Comparison of ENCODE assay signal across 32 cellular contexts in genomic region chr4:98502624-98503023, GRCh38.
"Had no signal": no experiment of that assay in that cellular context is flagged by ENCODE, and none has a peak within 500 bp of the region (broad histone marks: within the 10 kb centered on the region; RNA-seq: fewer than 3 reads in every experiment).

No MANE protein-coding gene starts in this region.

- H3K9me3 Mint-ChIP-seq: activated CD4-positive, alpha-beta memory T cell treated with anti-CD3 and anti-CD28 coated beads for 36 hours; activated CD8-positive, alpha-beta T cell treated with anti-CD3 and anti-CD28 coated beads for 36 hours; activated naive CD4-positive, alpha-beta T cell treated with anti-CD3 and anti-CD28 coated beads for 36 hours; activated T-cell treated with anti-CD3 and anti-CD28 coated beads, Interleukin-2, amount 50 U/mL, for 4 hours; T-helper 2 cell treated with Interferon-gamma antibody and Interleukin-4, amounts not matched to agents 5 μg/mL and 100 μg/mL, for 36 hours had no signal

- H3K27me3 Mint-ChIP-seq: activated B cell treated with CpG ODN at 0.5 μM for 24 hours; activated CD4-positive, alpha-beta memory T cell treated with anti-CD3 and anti-CD28 coated beads for 36 hours; activated CD4-positive, alpha-beta T cell treated with anti-CD3 and anti-CD28 coated beads, Interleukin-2, amount 10 ng/mL, durations not matched to agents 24 days and 14 days; activated CD8-positive, alpha-beta T cell treated with anti-CD3 and anti-CD28 coated beads for 36 hours; activated naive CD8-positive, alpha-beta T cell treated with anti-CD3 and anti-CD28 coated beads for 36 hours; activated T-helper 17 cell treated with anti-CD3 and anti-CD28 coated beads, Interleukin-2, amount 50 U/mL, for 72 hours had no signal

- H3K27ac Mint-ChIP-seq: activated B cell treated with CpG ODN at 0.5 μM for 24 hours; activated CD4-positive, alpha-beta memory T cell treated with anti-CD3 and anti-CD28 coated beads for 36 hours; activated CD4-positive, alpha-beta T cell treated with anti-CD3 and anti-CD28 coated beads, Interleukin-2, amount 10 ng/mL, durations not matched to agents 24 days and 14 days; activated CD8-positive, alpha-beta T cell treated with anti-CD3 and anti-CD28 coated beads for 36 hours; activated naive CD4-positive, alpha-beta T cell treated with anti-CD3 and anti-CD28 coated beads for 36 hours; activated naive CD8-positive, alpha-beta T cell treated with anti-CD3 and anti-CD28 coated beads for 36 hours; activated T-cell treated with anti-CD3 and anti-CD28 coated beads, Interleukin-2, amount 50 U/mL, for 72 hours; activated T-helper 17 cell treated with anti-CD3 and anti-CD28 coated beads, Interleukin-2, amount 50 U/mL, for 72 hours; T-helper 1 cell treated with Interleukin-12 subunit alpha and Interleukin-12 subunit beta and Interleukin-4 antibody, amounts not matched to agents 30 μg/mL and 1 μg/mL, for 36 hours; T-helper 2 cell treated with Interferon-gamma antibody and Interleukin-4, amounts not matched to agents 5 μg/mL and 100 μg/mL, for 36 hours had no signal

- ATAC-seq: activated CD8-positive, alpha-beta T cell treated with anti-CD3 and anti-CD28 coated beads for 36 hours; activated naive CD4-positive, alpha-beta T cell treated with anti-CD3 and anti-CD28 coated beads, Interleukin-2, amount 50 U/mL, for 72 hours; activated T-cell treated with anti-CD3 and anti-CD28 coated beads, Interleukin-2, amount 50 U/mL, for 4 hours; activated T-helper 17 cell treated with anti-CD3 and anti-CD28 coated beads, Interleukin-2, amount 50 U/mL, for 72 hours; body of pancreas had no signal

- H3K4me3 Mint-ChIP-seq: activated B cell treated with CpG ODN at 0.5 μM for 24 hours; activated CD4-positive, alpha-beta memory T cell treated with anti-CD3 and anti-CD28 coated beads for 36 hours; activated CD4-positive, alpha-beta T cell treated with anti-CD3 and anti-CD28 coated beads, Interleukin-2, amount 10 ng/mL, durations not matched to agents 24 days and 14 days; activated CD8-positive, alpha-beta T cell treated with anti-CD3 and anti-CD28 coated beads for 36 hours; activated naive CD4-positive, alpha-beta T cell treated with anti-CD3 and anti-CD28 coated beads for 36 hours; activated naive CD8-positive, alpha-beta T cell treated with anti-CD3 and anti-CD28 coated beads for 36 hours; activated T-cell treated with anti-CD3 and anti-CD28 coated beads, Interleukin-2, amount 50 U/mL, for 4 hours; activated T-cell treated with anti-CD3 and anti-CD28 coated beads, Interleukin-2, amount 50 U/mL, for 72 hours; activated T-helper 1 cell treated with anti-CD3 and anti-CD28 coated beads, Interleukin-12 subunit alpha, Interleukin-12 subunit beta, Interleukin-2, Interleukin-4 antibody, amounts not matched to agents 30 ng/mL and 10 ng/mL and 1 ng/mL, durations not matched to agents 14 hours and 24 hours and 36 hours; activated T-helper 17 cell treated with anti-CD3 and anti-CD28 coated beads, Interleukin-2, amount 50 U/mL, for 72 hours; T-helper 1 cell treated with Interleukin-12 subunit alpha and Interleukin-12 subunit beta and Interleukin-4 antibody, amounts not matched to agents 30 μg/mL and 1 μg/mL, for 36 hours; T-helper 2 cell treated with Interferon-gamma antibody and Interleukin-4, amounts not matched to agents 5 μg/mL and 100 μg/mL, for 36 hours had no signal

- DNase-seq: activated B cell treated with CpG ODN at 0.5 μM for 24 hours; activated CD4-positive, alpha-beta memory T cell treated with anti-CD3 and anti-CD28 coated beads for 36 hours; activated CD4-positive, alpha-beta T cell treated with anti-CD3 and anti-CD28 coated beads for 4 hours; activated CD4-positive, alpha-beta T cell treated with anti-CD3 and anti-CD28 coated beads, Interleukin-2, amount 10 ng/mL, durations not matched to agents 24 days and 14 days; activated CD4-positive, alpha-beta T cell treated with anti-CD3 and anti-CD28 coated beads, Interleukin-2, amount 50 U/mL, for 1 hour; activated CD4-positive, alpha-beta T cell treated with anti-CD3 and anti-CD28 coated beads, Interleukin-2, amount 50 U/mL, for 4 hours; activated CD4-positive, CD25-positive, alpha-beta regulatory T cell treated with anti-CD3 and anti-CD28 coated beads, Interleukin-2, amount 50 U/mL, for 72 hours; activated CD8-positive, alpha-beta memory T cell treated with anti-CD3 and anti-CD28 coated beads, Interleukin-2, amount 50 U/mL, for 4 hours; activated CD8-positive, alpha-beta T cell treated with anti-CD3 and anti-CD28 coated beads for 36 hours; activated effector memory CD4-positive, alpha-beta T cell treated with anti-CD3 and anti-CD28 coated beads, Interleukin-2, amount 50 U/mL, for 16 hours; activated gamma-delta T cell treated with Interleukin-2 at 50 U/mL for 16 hours; activated naive CD4-positive, alpha-beta T cell; activated naive CD4-positive, alpha-beta T cell treated with anti-CD3 and anti-CD28 coated beads for 36 hours; activated naive CD4-positive, alpha-beta T cell treated with anti-CD3 and anti-CD28 coated beads, Interleukin-2, amount 50 U/mL, for 16 hours; activated naive CD8-positive, alpha-beta T cell treated with anti-CD3 and anti-CD28 coated beads for 36 hours; activated T-cell treated with anti-CD3 and anti-CD28 coated beads for 4 hours; activated T-cell treated with anti-CD3 and anti-CD28 coated beads, Interleukin-2, amount 50 U/mL, for 1 hour; activated T-cell treated with anti-CD3 and anti-CD28 coated beads, Interleukin-2, amount 50 U/mL, for 4 hours; activated T-cell treated with anti-CD3 and anti-CD28 coated beads, Interleukin-2, amount 50 U/mL, for 72 hours; adrenal gland; amniotic stem cell; aorta; body of pancreas; brain microvascular endothelial cell; central memory CD4-positive, alpha-beta T cell; T-helper 2 cell; T-helper 9 cell had no signal

- H3K4me1 Mint-ChIP-seq: activated B cell treated with CpG ODN at 0.5 μM for 24 hours had no signal
